Comparison of ENCODE assay signal across 8 cellular contexts in genomic region chr20:34022154-34022842, GRCh38. TPM values are rescaled to one million over a fixed set of nuclear protein-coding genes. Genes with fewer than 3 reads are reported as not detected.
DNase-seq lines count a peak whose midpoint lies in the region; ATAC-seq, FAIRE-seq and TF ChIP-seq lines count a peak whose summit lies in the region.

No MANE protein-coding gene starts in this region.

- H3K9ac ChIP-seq in PC-3 (ENCODE audit: low read length), result no peak overlapping the region

- no peaks in the 10 kb centered on the region for H3F3A ChIP-seq in PC-3 (ENCODE audit: low read length, unreplicated experiment)

- TF ChIP-seq CTCF in PC-3 (conservative IDR thresholded peaks at IDR 0.05; ENCODE audit: low read depth, low read length), result peak; percentile 63

- H3K79me2 ChIP-seq in PC-3 (ENCODE audit: low read length), result peaks cover 89% of the 10 kb centered on the region

- no peaks in the 10 kb centered on the region for H3K9me3 ChIP-seq in PC-3 (ENCODE audit: low read length)

- peak; percentile 70 for ATAC-seq in HG02610 (IDR thresholded peaks at IDR 0.05; ENCODE audit: unreplicated experiment)
- peak; percentile 74 for ATAC-seq in PC-3
- ATAC-seq in esophagus mucosa, result peak; percentile 9

- no peak overlapping the region for H3K4me3 ChIP-seq in PC-3 (ENCODE audit: low read length)

- peaks cover 4% of the 10 kb centered on the region; the same call in 1 of the 2 replicates for H3K36me3 ChIP-seq in PC-3 (ENCODE audit: low read depth, low read length)

- BruUV-seq in PC-3 (replicated peaks; lab: Mats Ljungman, UMichigan), result no TSS peak

- no peak for FAIRE-seq in urothelium cell line (lab: Jason Lieb, UNC)

- peaks cover 63% of the 10 kb centered on the region for H4K20me1 ChIP-seq in PC-3 (ENCODE audit: low read length)

- intact Hi-C loops in PC-3 (cut with micrococcal nuclease), result loop anchor here (2.0 to 5.0 kb wide), 2 partner anchors 105 to 159 kb away; no protein-coding TSS in a partner anchor

- no peak overlapping the region for H3K4me2 ChIP-seq in PC-3 (ENCODE audit: low read length)

- DNase-seq in SKM-1 treated with dmso at 0.1 percent for 144 hours (lab: John Stamatoyannopoulos, UW; ENCODE audit: unreplicated experiment), result peak; percentile 36
- DNase-seq in SKM-1 (lab: John Stamatoyannopoulos, UW; ENCODE audit: unreplicated experiment), result no peak
- peak; percentile 57 for DNase-seq in PC-3
- DNase-seq in urothelium cell line (ENCODE audit: low spot score), result peak; percentile 24
- DNase-seq in mucosa of gallbladder (ENCODE audit: low spot score), result no peak
- no peak for DNase-seq in NCI-H1436 (lab: John Stamatoyannopoulos, UW)

- H3K4me1 ChIP-seq in PC-3 (ENCODE audit: insufficient read depth, low read length), result 0 out of 2 replicates have a peak, but pooled peaks cover 8% of the 10 kb centered on the region

- no peak overlapping the region for H3K27ac ChIP-seq in PC-3 (ENCODE audit: low read length)

- no peak overlapping the region for H2AFZ ChIP-seq in PC-3 (ENCODE audit: low read length)

- H3K9me2 ChIP-seq in PC-3 (replicated peaks; ENCODE audit: low read length), result no peaks in the 10 kb centered on the region

- no peaks in the 10 kb centered on the region for H3K27me3 ChIP-seq in PC-3 (ENCODE audit: low read length)

- POLR2A ChIA-PET in PC-3 (lab: Charles Lee; ENCODE audit: unreplicated experiment), result no interaction called here

- CTCF ChIA-PET in PC-3 (lab: Charles Lee), result interaction anchor here (0.5 to 1.5 kb wide), 6 partner anchors 29 to 507 kb away, joined by 3 to 8 read pairs (median 4); partner anchors contain the start of gene RALY

RNA-seq across cellular contexts. Expression of gene RALY, which starts 28.6 kb away (rescaled TPM):
- 160 and 269 TPM in 2 replicates for total RNA-seq in PC-3 (2014; rRNA removed)
- 82.6 TPM for total RNA-seq in esophagus mucosa
- total RNA-seq in mucosa of gallbladder, result 116 TPM

Comparison
In these comparisons a context has a peak if more than half of its experiments do, and no peak if none do; other contexts are left out.
1. DNase-seq: peak in SKM-1 treated with dmso at 0.1 percent for 144 hours (single experiment), PC-3 (single experiment) and urothelium cell line (single experiment); none in SKM-1 (single experiment), mucosa of gallbladder (single experiment) and NCI-H1436 (single experiment).
2. ATAC-seq: peak in every context shown above with its lines; median percentile 74 in PC-3; 70 in HG02610; 9 in esophagus mucosa.